1 cellular context compared by ENCODE assay signal in genomic region chr2:112884869-112885502, GRCh38.
TF ChIP-seq lines count a peak whose summit lies in the region.

No MANE protein-coding gene starts in this region.

TF ChIP-seq in HepG2, 621 proteins besides CTCF, POLR2A, EP300 and RAD21 (continued from another document):
- TF ChIP-seq ZNF280B (CRISPR knock-in tag; IDR thresholded peaks at IDR 0.05; ENCODE audit: borderline replicate concordance) (no peak), DNMT3B (CRISPR knock-in tag; conservative IDR thresholded peaks at IDR 0.05) (no peak), SOX6 (IDR thresholded peaks at IDR 0.05) (no peak), SOX6 (CRISPR knock-in tag; IDR thresholded peaks at IDR 0.05) (peak; percentile 18; the same call in 1 of the 2 replicates), ZNF713 (CRISPR knock-in tag; IDR thresholded peaks at IDR 0.05) (no peak), GATAD1 (CRISPR knock-in tag; IDR thresholded peaks at IDR 0.05) (0 out of 2 replicates have a peak, but pooled peaks have one; percentile 28), THRA (CRISPR knock-in tag; IDR thresholded peaks at IDR 0.05; ENCODE audit: borderline replicate concordance) (peak; percentile 68; the same call in 1 of the 2 replicates), ZNF382 (CRISPR knock-in tag; IDR thresholded peaks at IDR 0.05; ENCODE audit: borderline replicate concordance) (no peak), GLI4 (CRISPR knock-in tag; IDR thresholded peaks at IDR 0.05; ENCODE audit: borderline replicate concordance) (peak; percentile 38; the same call in 1 of the 2 replicates), AHR (CRISPR knock-in tag; IDR thresholded peaks at IDR 0.05) (no peak), KDM2A (CRISPR knock-in tag; IDR thresholded peaks at IDR 0.05; ENCODE audit: borderline replicate concordance, low read depth) (peak; percentile 60), ADNP (CRISPR knock-in tag; IDR thresholded peaks at IDR 0.05) (peak; percentile 80; the same call in 1 of the 2 replicates), MED1 (CRISPR knock-in tag; IDR thresholded peaks at IDR 0.05) (peak; percentile 32; the same call in 1 of the 2 replicates), ZNF605 (CRISPR knock-in tag; IDR thresholded peaks at IDR 0.05) (peak; percentile 40; the same call in 1 of the 2 replicates), RFXAP (CRISPR knock-in tag; IDR thresholded peaks at IDR 0.05; ENCODE audit: borderline replicate concordance) (no peak), THAP11 (CRISPR knock-in tag; IDR thresholded peaks at IDR 0.05) (peak; percentile 35; the same call in 1 of the 2 replicates), ZNF800 (CRISPR knock-in tag; IDR thresholded peaks at IDR 0.05) (0 out of 2 replicates have a peak, but pooled peaks have one; percentile 64), ZFYVE20 (CRISPR knock-in tag; IDR thresholded peaks at IDR 0.05; ENCODE audit: borderline replicate concordance, low read depth) (no peak), PATZ1 (CRISPR knock-in tag; IDR thresholded peaks at IDR 0.05) (peak; percentile 32; the same call in 1 of the 2 replicates), ETV5 (CRISPR knock-in tag; IDR thresholded peaks at IDR 0.05; ENCODE audit: borderline replicate concordance) (peak; percentile 43; the same call in 1 of the 2 replicates), ZNF597 (CRISPR knock-in tag; IDR thresholded peaks at IDR 0.05) (no peak), SP4 (CRISPR knock-in tag; IDR thresholded peaks at IDR 0.05) (no peak), FOXA3 (CRISPR knock-in tag; IDR thresholded peaks at IDR 0.05) (peak; percentile 39; the same call in 1 of the 2 replicates), ZBTB8A (CRISPR knock-in tag; IDR thresholded peaks at IDR 0.05; ENCODE audit: borderline replicate concordance, low read depth) (no peak), ZNF83 (CRISPR knock-in tag; IDR thresholded peaks at IDR 0.05; ENCODE audit: borderline replicate concordance) (no peak), MIER2 (CRISPR knock-in tag; IDR thresholded peaks at IDR 0.05) (0 out of 2 replicates have a peak, but pooled peaks have one; percentile 54), FOSL2 (CRISPR knock-in tag; IDR thresholded peaks at IDR 0.05) (peak; percentile 49), ATF6 (CRISPR knock-in tag; conservative IDR thresholded peaks at IDR 0.05) (0 out of 2 replicates have a peak, but pooled peaks have one; percentile 69), SMC3 (IDR thresholded peaks at IDR 0.05; ENCODE audit: low read length) (peak; percentile 97), MIER3 (CRISPR knock-in tag; IDR thresholded peaks at IDR 0.05; ENCODE audit: borderline replicate concordance) (no peak), HMGA1 (CRISPR knock-in tag; conservative IDR thresholded peaks at IDR 0.05) (no peak), BHLHE40 (IDR thresholded peaks at IDR 0.05; ENCODE audit: low read length) (no peak), HOXA5 (CRISPR knock-in tag; IDR thresholded peaks at IDR 0.05) (0 out of 2 replicates have a peak, but pooled peaks have one; percentile 33), TGIF2 (CRISPR knock-in tag; IDR thresholded peaks at IDR 0.05) (no peak), CCDC6 (CRISPR knock-in tag; IDR thresholded peaks at IDR 0.05) (0 out of 2 replicates have a peak, but pooled peaks have one; percentile 50), ZC3H4 (CRISPR knock-in tag; IDR thresholded peaks at IDR 0.05; ENCODE audit: borderline replicate concordance) (no peak), CBFB (CRISPR knock-in tag; IDR thresholded peaks at IDR 0.05) (0 out of 2 replicates have a peak, but pooled peaks have one; percentile 28), TFDP2 (CRISPR knock-in tag; IDR thresholded peaks at IDR 0.05) (0 out of 2 replicates have a peak, but pooled peaks have one; percentile 32)
TF ChIP-seq in HepG2: peak in this region for 51.
